In genomic region chr14:65704412-65704811, GRCh38 we compare ENCODE assay signal across 15 cellular contexts.
DNase-seq lines count a peak whose midpoint lies in the region; ATAC-seq lines count a peak whose summit lies in the region.
"Had no signal": no experiment of that assay in that cellular context is flagged by ENCODE, and none has a peak within 500 bp of the region (broad histone marks: within the 10 kb centered on the region; RNA-seq: fewer than 3 reads in every experiment).

No MANE protein-coding gene starts in this region.

- H3K4me3 ChIP-seq in Karpas-422 (ENCODE audit: low read length), result no peak overlapping the region
- H3K4me3 ChIP-seq: ascending aorta had no signal

- no peaks in the 10 kb centered on the region for H3K36me3 ChIP-seq in Karpas-422 (ENCODE audit: insufficient read depth, low read length)
- H3K36me3 ChIP-seq: ascending aorta had no signal

- H3K27ac Mint-ChIP-seq in activated T-cell treated with anti-CD3 and anti-CD28 coated beads, Interleukin-2, amount 50 U/mL, for 72 hours, result no peak overlapping the region
- H3K27ac Mint-ChIP-seq in stimulated activated effector memory CD8-positive, alpha-beta T cell treated with anti-CD3 and anti-CD28 coated beads, Interleukin-12 subunit alpha, Interleukin-12 subunit beta, amount 100 ng/mL, for 72 hours, result no peak overlapping the region

- no peaks in the 10 kb centered on the region for H3K4me1 ChIP-seq in Karpas-422 (ENCODE audit: low read length)
- H3K4me1 ChIP-seq: ascending aorta, foreskin keratinocyte had no signal

- H3K9me2 ChIP-seq in Karpas-422 (replicated peaks; ENCODE audit: insufficient read depth, low read length), result no peaks in the 10 kb centered on the region

- H3K79me2 ChIP-seq in Karpas-422 (ENCODE audit: low read length), result no peaks in the 10 kb centered on the region

- no peaks in the 10 kb centered on the region for H4K20me1 ChIP-seq in Karpas-422 (ENCODE audit: insufficient read depth, low read depth, low read length)

- peaks cover 11 to 19% of the 10 kb centered on the region in 2 donors for H3K36me3 Mint-ChIP-seq in activated T-cell treated with anti-CD3 and anti-CD28 coated beads, Interleukin-2, amount 50 U/mL, for 72 hours (ENCODE audit: insufficient read depth in 2 of 2)
- peaks cover 6% of the 10 kb centered on the region for H3K36me3 Mint-ChIP-seq in stimulated activated effector memory CD8-positive, alpha-beta T cell treated with anti-CD3 and anti-CD28 coated beads, Interleukin-12 subunit alpha, Interleukin-12 subunit beta, amount 100 ng/mL, for 72 hours

- no peak overlapping the region for H3K9ac ChIP-seq in Karpas-422 (ENCODE audit: low read length)

- H3K9me3 ChIP-seq in Karpas-422 (ENCODE audit: low read length), result no peaks in the 10 kb centered on the region

- H2AFZ ChIP-seq in Karpas-422 (ENCODE audit: low read length), result no peak overlapping the region

- no peaks in the 10 kb centered on the region for H3K27me3 Mint-ChIP-seq in activated T-cell treated with anti-CD3 and anti-CD28 coated beads, Interleukin-2, amount 50 U/mL, for 72 hours (ENCODE audit: low read depth)

- no peaks in the 10 kb centered on the region for H3K27me3 ChIP-seq in Karpas-422 (ENCODE audit: low read length)
- H3K27me3 ChIP-seq: ascending aorta, foreskin keratinocyte had no signal

- H3K4me2 ChIP-seq in Karpas-422 (ENCODE audit: low read depth, low read length, poor library complexity, severe bottlenecking), result no peak overlapping the region

- peak overlapping the region in 1 of 2 donors; percentile 14 for H3K4me3 Mint-ChIP-seq in activated T-cell treated with anti-CD3 and anti-CD28 coated beads, Interleukin-2, amount 50 U/mL, for 72 hours
- H3K4me3 Mint-ChIP-seq in stimulated activated effector memory CD8-positive, alpha-beta T cell treated with anti-CD3 and anti-CD28 coated beads, Interleukin-12 subunit alpha, Interleukin-12 subunit beta, amount 100 ng/mL, for 72 hours, result peak overlapping the region; percentile 7

- H3K27ac ChIP-seq in Karpas-422 (ENCODE audit: low read length), result no peak overlapping the region
- H3K27ac ChIP-seq: foreskin keratinocyte, VCaP had no signal

- H3K4me1 Mint-ChIP-seq in activated T-cell treated with anti-CD3 and anti-CD28 coated beads, Interleukin-2, amount 50 U/mL, for 72 hours (ENCODE audit: low read depth), result peaks cover 16% of the 10 kb centered on the region
- H3K4me1 Mint-ChIP-seq in stimulated activated effector memory CD8-positive, alpha-beta T cell treated with anti-CD3 and anti-CD28 coated beads, Interleukin-12 subunit alpha, Interleukin-12 subunit beta, amount 100 ng/mL, for 72 hours, result no peaks in the 10 kb centered on the region

- ATAC-seq in activated T-cell treated with anti-CD3 and anti-CD28 coated beads, Interleukin-2, amount 50 U/mL, for 72 hours (replicated peaks in 1 of 2), result peak; percentile 15 to 20
- no peak for ATAC-seq in stimulated activated effector memory CD8-positive, alpha-beta T cell treated with anti-CD3 and anti-CD28 coated beads, Interleukin-12 subunit alpha, Interleukin-12 subunit beta, amount 100 ng/mL, for 72 hours
- ATAC-seq in GM18867 (IDR thresholded peaks at IDR 0.05; ENCODE audit: unreplicated experiment), result no peak
- ATAC-seq: foreskin keratinocyte, HepG2 had no signal

- H3K9me3 Mint-ChIP-seq in activated T-cell treated with anti-CD3 and anti-CD28 coated beads, Interleukin-2, amount 50 U/mL, for 72 hours, result peaks cover 2 to 8% of the 10 kb centered on the region in 2 donors
- H3K9me3 Mint-ChIP-seq in stimulated activated effector memory CD8-positive, alpha-beta T cell treated with anti-CD3 and anti-CD28 coated beads, Interleukin-12 subunit alpha, Interleukin-12 subunit beta, amount 100 ng/mL, for 72 hours, result peaks cover 5% of the 10 kb centered on the region

- DNase-seq in activated T-cell treated with anti-CD3 and anti-CD28 coated beads, Interleukin-2, amount 50 U/mL, for 72 hours, result no peak
- DNase-seq in activated T-cell treated with anti-CD3 and anti-CD28 coated beads, Interleukin-2, amount 50 U/mL, for 48 hours, result no peak
- DNase-seq in RPMI7951 (ENCODE audit: low read depth) (peak; percentile 10), fibroblast of gingiva (ENCODE audit: low read depth) (peak; percentile 36), superior temporal gyrus (ENCODE audit: extremely low spot score) (no peak), Karpas-422 (no peak)
- no peak for DNase-seq in stimulated activated effector memory CD8-positive, alpha-beta T cell treated with anti-CD3 and anti-CD28 coated beads, Interleukin-12 subunit alpha, Interleukin-12 subunit beta, amount 100 ng/mL, for 72 hours (ENCODE audit: low spot score in 2 of 2)
- DNase-seq: effector CD4-positive, alpha-beta T cell; NCI-H1105; NCI-H2227 treated with DMSO at 0.1 percent for 48 hours had no signal

Comparison
In these comparisons a context has a peak if more than half of its experiments do, and no peak if none do; other contexts are left out.
1. ATAC-seq: peak in activated T-cell treated with anti-CD3 and anti-CD28 coated beads, Interleukin-2, amount 50 U/mL, for 72 hours (2 of 2); none in stimulated activated effector memory CD8-positive, alpha-beta T cell treated with anti-CD3 and anti-CD28 coated beads, Interleukin-12 subunit alpha, Interleukin-12 subunit beta, amount 100 ng/mL, for 72 hours (single experiment) and GM18867 (single experiment).
2. DNase-seq: peak in RPMI7951 (single experiment) and fibroblast of gingiva (single experiment); none in activated T-cell treated with anti-CD3 and anti-CD28 coated beads, Interleukin-2, amount 50 U/mL, for 72 hours (0 of 2), activated T-cell treated with anti-CD3 and anti-CD28 coated beads, Interleukin-2, amount 50 U/mL, for 48 hours (0 of 2), stimulated activated effector memory CD8-positive, alpha-beta T cell treated with anti-CD3 and anti-CD28 coated beads, Interleukin-12 subunit alpha, Interleukin-12 subunit beta, amount 100 ng/mL, for 72 hours (0 of 2), superior temporal gyrus (single experiment) and Karpas-422 (single experiment).